Comparison of ENCODE assay signal across 9 cellular contexts in genomic region chr2:37713258-37713700, GRCh38. TPM values are rescaled to one million over a fixed set of nuclear protein-coding genes. Genes with fewer than 3 reads are reported as not detected.
A peak's percentile ranks its signal among the peaks of the same experiment; 100 is the strongest.
DNase-seq lines count a peak whose midpoint lies in the region; ATAC-seq, FAIRE-seq and TF ChIP-seq lines count a peak whose summit lies in the region.
"Had no signal": no experiment of that assay in that cellular context is flagged by ENCODE, and none has a peak within 500 bp of the region (broad histone marks: within the 10 kb centered on the region; RNA-seq: fewer than 3 reads in every experiment).

No MANE protein-coding gene starts in this region.

- H3K9me3 ChIP-seq in aorta (ENCODE audit: control insufficient read depth, low read length): no peaks in the 10 kb centered on the region

- peaks cover 0 to 2% of the 10 kb centered on the region in 2 donors for H3K4me1 ChIP-seq in aorta (ENCODE audit: control insufficient read depth in 1 of 2, insufficient read depth in 2 of 2, low read length in 2 of 2)

- no peak overlapping the region for H3K4me3 ChIP-seq in aorta (ENCODE audit: low read length in 2 of 2)

- H3K27ac ChIP-seq in aorta (ENCODE audit: low read depth in 1 of 2, low read length in 2 of 2): no peak overlapping the region

- no peak for TF ChIP-seq CTCF in osteocyte (IDR thresholded peaks at IDR 0.05)

- H3K4me3 Mint-ChIP-seq in osteocyte (ENCODE audit: unreplicated experiment): no peak overlapping the region
- H3K4me3 Mint-ChIP-seq: activated naive CD4-positive, alpha-beta T cell treated with anti-CD3 and anti-CD28 coated beads, Interleukin-2, amount 50 U/mL, for 24 hours had no signal

- ATAC-seq in left lobe of liver (no peak), aorta (ENCODE audit: low FRiP score) (no peak)

- no peaks in the 10 kb centered on the region for H3K27me3 ChIP-seq in aorta (ENCODE audit: control insufficient read depth in 1 of 2, insufficient read depth in 2 of 2, low read length in 1 of 2)

- no peak for TF ChIP-seq POLR2A in GM12891 (IDR thresholded peaks at IDR 0.05; ENCODE audit: low read depth, low read length)

- H3K27ac Mint-ChIP-seq in osteocyte (ENCODE audit: unreplicated experiment): peak overlapping the region; percentile 78
- H3K27ac Mint-ChIP-seq: activated naive CD4-positive, alpha-beta T cell treated with anti-CD3 and anti-CD28 coated beads, Interleukin-2, amount 50 U/mL, for 24 hours had no signal

- intact Hi-C loops in aorta (cut with DNase I): no loop called here

- peak; percentile 55 for FAIRE-seq in GM12891 (lab: Jason Lieb, UNC)

- 88 to 89% methylated on average over 3 of the region's 3 CpGs for WGBS in aorta, 2 donors

- DNase-seq in GM12891 (ENCODE audit: insufficient read length, low spot score) (no peak), NAMALWA (ENCODE audit: low spot score) (peak; percentile 24), amniotic stem cell (lab: John Stamatoyannopoulos, UW) (peak; percentile 43), osteocyte (ENCODE audit: extremely low spot score, unreplicated experiment) (no peak), left lobe of liver (ENCODE audit: low spot score) (no peak), aorta (no peak), Kasumi-1 (lab: John Stamatoyannopoulos, UW) (no peak)
- DNase-seq: NK-92 treated with Interleukin-12 subunit alpha and Interleukin-12 subunit beta, amount 100 ng/mL, for 24 hours had no signal

- peaks cover 13% of the 10 kb centered on the region for H3K9me3 Mint-ChIP-seq in osteocyte (ENCODE audit: unreplicated experiment)

- H3K36me3 Mint-ChIP-seq in osteocyte (ENCODE audit: unreplicated experiment): peaks cover 10% of the 10 kb centered on the region
- H3K36me3 Mint-ChIP-seq: activated naive CD4-positive, alpha-beta T cell treated with anti-CD3 and anti-CD28 coated beads, Interleukin-2, amount 50 U/mL, for 24 hours had no signal

- H3K27me3 Mint-ChIP-seq in osteocyte (ENCODE audit: unreplicated experiment): no peaks in the 10 kb centered on the region
- H3K27me3 Mint-ChIP-seq: activated naive CD4-positive, alpha-beta T cell treated with anti-CD3 and anti-CD28 coated beads, Interleukin-2, amount 50 U/mL, for 24 hours had no signal

- peaks cover 29% of the 10 kb centered on the region for H3K4me1 Mint-ChIP-seq in osteocyte (ENCODE audit: unreplicated experiment)

- no peaks in the 10 kb centered on the region for H3K36me3 ChIP-seq in aorta (ENCODE audit: control insufficient read depth in 1 of 2, insufficient read depth in 2 of 2, low read length in 1 of 2)

TF ChIP-seq in GM12891, 5 proteins besides CTCF, POLR2A, EP300 and RAD21:
- TF ChIP-seq PAX5 (IDR thresholded peaks at IDR 0.05; ENCODE audit: insufficient read depth, low read length, severe bottlenecking) (no peak), SPI1 (IDR thresholded peaks at IDR 0.05; ENCODE audit: low read depth, low read length) (no peak), POU2F2 (IDR thresholded peaks at IDR 0.05; ENCODE audit: low read depth, low read length) (no peak), POLR2AphosphoS5 (IDR thresholded peaks at IDR 0.05; ENCODE audit: low read depth, low read length) (no peak), TAF1 (IDR thresholded peaks at IDR 0.05; ENCODE audit: low read depth, low read length) (no peak)

RNA-seq across cellular contexts. Expression of gene CDC42EP3, which starts 41.8 kb away (rescaled TPM):
- polyA plus RNA-seq in GM12891 (2012; ENCODE audit: low read depth, missing spikeins): 12.0 TPM
- total RNA-seq in osteocyte (40.9 and 46.2 TPM in 2 replicates), left lobe of liver (3.4 TPM), aorta (10 to 100 TPM; 56.5 to 94.8 TPM)
- polyA plus RNA-seq in aorta: 10 to 100 TPM; 12.6 to 26.5 TPM

Comparison
In these comparisons a context has a peak if more than half of its experiments do, and no peak if none do; other contexts are left out.
1. DNase-seq: peak in NAMALWA (single experiment) and amniotic stem cell (single experiment); none in GM12891 (single experiment), osteocyte (single experiment), left lobe of liver (single experiment), aorta (0 of 2) and Kasumi-1 (0 of 2).